19 cellular contexts compared by ENCODE assay signal in genomic region chr15:70488941-70489848, GRCh38.
DNase-seq lines count a peak whose midpoint lies in the region; ATAC-seq and TF ChIP-seq lines count a peak whose summit lies in the region.
"Had no signal": no experiment of that assay in that cellular context is flagged by ENCODE, and none has a peak within 500 bp of the region (broad histone marks: within the 10 kb centered on the region; RNA-seq: fewer than 3 reads in every experiment).

No MANE protein-coding gene starts in this region.

- no peaks in the 10 kb centered on the region for H3K79me1 ChIP-seq in neuronal stem cell (ENCODE audit: low read depth, low read length)

- peak overlapping the region; percentile 8 for H2BK5ac ChIP-seq in neuronal stem cell (ENCODE audit: low read length)

- peaks cover 25% of the 10 kb centered on the region for H3K27me3 Mint-ChIP-seq in activated CD4-positive, alpha-beta T cell treated with anti-CD3 and anti-CD28 coated beads, Interleukin-2, amount 10 ng/mL, durations not matched to agents 24 days and 14 days
- H3K27me3 Mint-ChIP-seq in CD8-positive, alpha-beta T cell (ENCODE audit: low read depth): no peaks in the 10 kb centered on the region
- peaks cover 28% of the 10 kb centered on the region for H3K27me3 Mint-ChIP-seq in activated T-helper 1 cell treated with anti-CD3 and anti-CD28 coated beads, Interleukin-12 subunit alpha, Interleukin-12 subunit beta, Interleukin-2, Interleukin-4 antibody, amounts not matched to agents 30 ng/mL and 10 ng/mL and 1 ng/mL, durations not matched to agents 14 hours and 24 hours and 36 hours (ENCODE audit: insufficient read depth)

- intact Hi-C loops in activated CD4-positive, alpha-beta T cell treated with anti-CD3 and anti-CD28 coated beads, Interleukin-2, amount 10 ng/mL, durations not matched to agents 24 days and 14 days (cut with micrococcal nuclease): loop anchor here (1.0 to 5.0 kb wide), 4 partner anchors 9 to 1012 kb away; no protein-coding TSS in a partner anchor
- intact Hi-C loops in CD8-positive, alpha-beta T cell (cut with DNase I, micrococcal nuclease): loop anchor here (1.0 to 10.0 kb wide), 8 partner anchors 28 to 1014 kb away; no protein-coding TSS in a partner anchor
- intact Hi-C loops in activated T-helper 1 cell treated with anti-CD3 and anti-CD28 coated beads, Interleukin-12 subunit alpha, Interleukin-12 subunit beta, Interleukin-2, Interleukin-4 antibody, amounts not matched to agents 30 ng/mL and 10 ng/mL and 1 ng/mL, durations not matched to agents 14 hours and 24 hours and 36 hours (cut with micrococcal nuclease): loop anchor here (1.0 kb wide), 4 partner anchors 23 to 1014 kb away; no protein-coding TSS in a partner anchor

- no peak overlapping the region for H2BK12ac ChIP-seq in neuronal stem cell (ENCODE audit: low read length)

- WGBS in neuronal stem cell (ENCODE audit: extremely low coverage in 2 of 2, insufficient read length in 2 of 2, insufficient replicate concordance in 1 of 2), 2 donors: no CpG with 5 or more reads among the region's 15 CpGs

- H2BK15ac ChIP-seq in neuronal stem cell (ENCODE audit: low read length): no peak overlapping the region

- no peak overlapping the region for H4K8ac ChIP-seq in neuronal stem cell (ENCODE audit: low read depth, low read length)

- H3K36me3 ChIP-seq in CD8-positive, alpha-beta T cell (ENCODE audit: insufficient read depth, low read length): no peaks in the 10 kb centered on the region
- H3K36me3 ChIP-seq in neuronal stem cell (replicated peaks in 1 of 2; ENCODE audit: control insufficient read depth in 2 of 2, insufficient read depth in 2 of 2, low read length in 2 of 2): no peaks in the 10 kb centered on the region
- H3K36me3 ChIP-seq: BLaER1 had no signal

- no peak overlapping the region for H3K27ac ChIP-seq in CD8-positive, alpha-beta T cell (ENCODE audit: low read depth, low read length)
- H3K27ac ChIP-seq in neuronal stem cell (replicated peaks; ENCODE audit: low read length): no peak overlapping the region
- H3K27ac ChIP-seq: BLaER1, RWPE1 had no signal

- H3K4me3 Mint-ChIP-seq in activated CD4-positive, alpha-beta T cell treated with anti-CD3 and anti-CD28 coated beads, Interleukin-2, amount 10 ng/mL, durations not matched to agents 24 days and 14 days: no peak overlapping the region
- no peak overlapping the region for H3K4me3 Mint-ChIP-seq in CD8-positive, alpha-beta T cell
- no peak overlapping the region for H3K4me3 Mint-ChIP-seq in activated T-helper 1 cell treated with anti-CD3 and anti-CD28 coated beads, Interleukin-12 subunit alpha, Interleukin-12 subunit beta, Interleukin-2, Interleukin-4 antibody, amounts not matched to agents 30 ng/mL and 10 ng/mL and 1 ng/mL, durations not matched to agents 14 hours and 24 hours and 36 hours
- H3K4me3 Mint-ChIP-seq: H9 had no signal

- no peak overlapping the region for H3K14ac ChIP-seq in neuronal stem cell (ENCODE audit: low read length)

- H3K4me1 ChIP-seq in CD8-positive, alpha-beta T cell (ENCODE audit: insufficient read depth, low read length): peaks cover 60% of the 10 kb centered on the region
- H3K4me1 ChIP-seq in neuronal stem cell (ENCODE audit: control insufficient read depth in 2 of 2, insufficient read depth in 1 of 2, low read depth in 1 of 2, low read length in 2 of 2): peaks cover 0 to 2% of the 10 kb centered on the region in 2 donors

- no peak overlapping the region for H3K4me3 ChIP-seq in CD8-positive, alpha-beta T cell (ENCODE audit: low read depth, low read length)
- H3K4me3 ChIP-seq in neuronal stem cell (ENCODE audit: low read length in 2 of 2): no peak overlapping the region
- H3K4me3 ChIP-seq: BLaER1 had no signal

- H3K9me3 ChIP-seq in CD8-positive, alpha-beta T cell (ENCODE audit: low read length): no peaks in the 10 kb centered on the region
- H3K9me3 ChIP-seq in neuronal stem cell (replicated peaks in 1 of 2; ENCODE audit: control insufficient read depth in 2 of 2, insufficient read depth in 1 of 2, low read depth in 1 of 2, low read length in 2 of 2): no peaks in the 10 kb centered on the region
- H3K9me3 ChIP-seq: BLaER1 had no signal

- POLR2A ChIA-PET in CD8-positive, alpha-beta T cell (lab: Charles Lee): interaction anchor here (1.1 to 2.2 kb wide), 2 partner anchors 17 to 39 kb away, joined by 3 to 8 read pairs; no protein-coding TSS in a partner anchor

- H3K18ac ChIP-seq in neuronal stem cell (ENCODE audit: low read length): peak overlapping the region; percentile 20

- peaks cover 1% of the 10 kb centered on the region for H3K36me3 Mint-ChIP-seq in activated CD4-positive, alpha-beta T cell treated with anti-CD3 and anti-CD28 coated beads, Interleukin-2, amount 10 ng/mL, durations not matched to agents 24 days and 14 days (ENCODE audit: low read depth)
- H3K36me3 Mint-ChIP-seq in CD8-positive, alpha-beta T cell: no peaks in the 10 kb centered on the region
- H3K36me3 Mint-ChIP-seq in activated T-helper 1 cell treated with anti-CD3 and anti-CD28 coated beads, Interleukin-12 subunit alpha, Interleukin-12 subunit beta, Interleukin-2, Interleukin-4 antibody, amounts not matched to agents 30 ng/mL and 10 ng/mL and 1 ng/mL, durations not matched to agents 14 hours and 24 hours and 36 hours (ENCODE audit: low read depth): peaks cover 6% of the 10 kb centered on the region
- H3K36me3 Mint-ChIP-seq: CD8-positive, alpha-beta memory T cell; IgD-negative memory B cell had no signal

- H4K91ac ChIP-seq in neuronal stem cell (ENCODE audit: low read depth, low read length, poor library complexity): no peak overlapping the region

- peaks cover 83% of the 10 kb centered on the region for H3K4me1 Mint-ChIP-seq in activated CD4-positive, alpha-beta T cell treated with anti-CD3 and anti-CD28 coated beads, Interleukin-2, amount 10 ng/mL, durations not matched to agents 24 days and 14 days
- H3K4me1 Mint-ChIP-seq in CD8-positive, alpha-beta T cell (ENCODE audit: low read depth): peaks cover 77% of the 10 kb centered on the region
- peaks cover 97% of the 10 kb centered on the region for H3K4me1 Mint-ChIP-seq in activated T-helper 1 cell treated with anti-CD3 and anti-CD28 coated beads, Interleukin-12 subunit alpha, Interleukin-12 subunit beta, Interleukin-2, Interleukin-4 antibody, amounts not matched to agents 30 ng/mL and 10 ng/mL and 1 ng/mL, durations not matched to agents 14 hours and 24 hours and 36 hours (ENCODE audit: low read depth)

- peak overlapping the region; percentile 18 for H2AK5ac ChIP-seq in neuronal stem cell (ENCODE audit: low read depth, low read length)

- no peak overlapping the region for H3K4ac ChIP-seq in neuronal stem cell (ENCODE audit: low read length)

- no peak overlapping the region for H2AFZ ChIP-seq in neuronal stem cell (ENCODE audit: low read length)

- H3K23ac ChIP-seq in neuronal stem cell (ENCODE audit: low read depth, low read length, poor library complexity): no peak overlapping the region

- DNase-seq in activated CD4-positive, alpha-beta T cell treated with anti-CD3 and anti-CD28 coated beads, Interleukin-2, amount 10 ng/mL, durations not matched to agents 24 days and 14 days: peak; percentile 64
- DNase-seq in activated CD4-positive, alpha-beta T cell treated with anti-CD3 and anti-CD28 coated beads, Interleukin-2, amount 50 U/mL, for 48 hours: no peak
- DNase-seq in CD8-positive, alpha-beta T cell: no peak
- DNase-seq in activated T-helper 1 cell treated with anti-CD3 and anti-CD28 coated beads, Interleukin-12 subunit alpha, Interleukin-12 subunit beta, Interleukin-2, Interleukin-4 antibody, amounts not matched to agents 30 ng/mL and 10 ng/mL and 1 ng/mL, durations not matched to agents 14 hours and 24 hours and 36 hours (ENCODE audit: low spot score): no peak
- no peak for DNase-seq in neuronal stem cell (ENCODE audit: low spot score)
- DNase-seq in 8988T: no peak
- no peak for DNase-seq in hepatic stellate cell (ENCODE audit: low spot score)
- DNase-seq: CD8-positive, alpha-beta memory T cell; H9; Karpas-422; NCI-H1417 treated with DMSO at 0.1 percent for 48 hours; NCI-H1930; NCI-H226; NCI-H524; PC-3 had no signal

- CTCF ChIA-PET in CD8-positive, alpha-beta T cell (lab: Charles Lee): interaction anchor here (0.6 to 5.2 kb wide), 21 partner anchors 10 to 1420 kb away, joined by 3 to 36 read pairs (median 10); partner anchors contain the start of gene TLE3

- H3K27me3 ChIP-seq in CD8-positive, alpha-beta T cell (ENCODE audit: insufficient read depth, low read length): no peaks in the 10 kb centered on the region
- no peaks in the 10 kb centered on the region for H3K27me3 ChIP-seq in neuronal stem cell (ENCODE audit: control insufficient read depth in 3 of 3, insufficient read depth in 3 of 3, low read depth in 1 of 3, low read length in 3 of 3)

- no peak overlapping the region for H3K4me2 ChIP-seq in neuronal stem cell (ENCODE audit: insufficient read depth, low read length, poor library complexity, severe bottlenecking)
- H3K4me2 ChIP-seq: BLaER1 had no signal

- H3K9ac ChIP-seq in neuronal stem cell (ENCODE audit: low read depth, low read length, poor library complexity): no peak overlapping the region
- H3K9ac ChIP-seq: BLaER1 had no signal

- H3K27ac Mint-ChIP-seq in activated CD4-positive, alpha-beta T cell treated with anti-CD3 and anti-CD28 coated beads, Interleukin-2, amount 10 ng/mL, durations not matched to agents 24 days and 14 days: no peak overlapping the region
- H3K27ac Mint-ChIP-seq in CD8-positive, alpha-beta T cell: peak overlapping the region; percentile 60
- H3K27ac Mint-ChIP-seq in activated T-helper 1 cell treated with anti-CD3 and anti-CD28 coated beads, Interleukin-12 subunit alpha, Interleukin-12 subunit beta, Interleukin-2, Interleukin-4 antibody, amounts not matched to agents 30 ng/mL and 10 ng/mL and 1 ng/mL, durations not matched to agents 14 hours and 24 hours and 36 hours: peak overlapping the region; percentile 3

- no peaks in the 10 kb centered on the region for H3K9me3 Mint-ChIP-seq in activated CD4-positive, alpha-beta T cell treated with anti-CD3 and anti-CD28 coated beads, Interleukin-2, amount 10 ng/mL, durations not matched to agents 24 days and 14 days
- no peaks in the 10 kb centered on the region for H3K9me3 Mint-ChIP-seq in CD8-positive, alpha-beta T cell
- H3K9me3 Mint-ChIP-seq in activated T-helper 1 cell treated with anti-CD3 and anti-CD28 coated beads, Interleukin-12 subunit alpha, Interleukin-12 subunit beta, Interleukin-2, Interleukin-4 antibody, amounts not matched to agents 30 ng/mL and 10 ng/mL and 1 ng/mL, durations not matched to agents 14 hours and 24 hours and 36 hours: peaks cover 6% of the 10 kb centered on the region
- H3K9me3 Mint-ChIP-seq: H9, IgD-negative memory B cell had no signal

- no peak for ATAC-seq in CD8-positive, alpha-beta T cell
- no peak for ATAC-seq in HG03460 (IDR thresholded peaks at IDR 0.05; ENCODE audit: unreplicated experiment)
- ATAC-seq: PC-3 had no signal

- no peak for TF ChIP-seq CTCF in CD8-positive, alpha-beta T cell (IDR thresholded peaks at IDR 0.05)

- H2BK120ac ChIP-seq in neuronal stem cell (ENCODE audit: low read depth, low read length): no peak overlapping the region
